Comparison of ENCODE assay signal across 1 cellular context in the genomic region with DNA sequence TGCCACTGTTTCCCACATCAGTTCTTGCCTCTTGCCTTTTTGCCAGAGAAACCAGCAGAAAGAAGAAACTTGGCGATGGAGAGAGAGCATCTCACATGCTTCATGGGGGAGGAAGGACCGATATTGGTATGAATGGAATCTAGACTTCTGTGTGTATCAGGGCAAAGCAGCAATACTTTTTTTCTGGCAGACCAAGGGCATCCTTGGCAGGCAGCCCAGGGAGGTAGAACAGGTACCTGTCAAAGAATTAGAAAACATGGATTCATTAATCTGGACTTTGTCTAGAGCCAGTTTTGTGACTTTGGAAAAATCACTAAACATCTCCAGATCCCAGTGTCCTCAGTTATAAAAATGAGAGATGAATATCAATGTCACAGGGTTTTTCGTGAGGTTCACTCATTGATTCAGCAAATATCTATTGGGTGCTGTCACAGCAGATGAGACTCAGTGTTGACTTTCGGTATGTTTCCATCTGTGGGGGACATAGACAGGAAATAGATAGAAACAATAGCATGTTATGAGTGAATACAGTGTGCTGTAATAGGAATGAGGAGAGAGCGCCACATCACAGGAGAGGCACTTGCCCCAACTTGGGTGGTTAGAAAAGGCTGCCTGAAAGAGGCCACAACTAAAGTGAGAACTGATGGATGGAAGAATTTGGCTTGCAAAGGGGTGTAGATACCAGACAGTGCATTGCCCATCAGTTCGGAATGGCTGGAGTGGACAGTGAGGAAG.
TF ChIP-seq lines count a peak whose summit lies in the region.

No MANE protein-coding gene starts in this region.

TF ChIP-seq in IMR-90, 13 proteins besides CTCF, POLR2A, EP300 and RAD21:
- TF ChIP-seq BHLHE40 (IDR thresholded peaks at IDR 0.05; ENCODE audit: low read depth, low read length) = no peak
- TF ChIP-seq FOS (IDR thresholded peaks at IDR 0.05; ENCODE audit: low read depth, low read length) = no peak
- TF ChIP-seq, protein P1, sequence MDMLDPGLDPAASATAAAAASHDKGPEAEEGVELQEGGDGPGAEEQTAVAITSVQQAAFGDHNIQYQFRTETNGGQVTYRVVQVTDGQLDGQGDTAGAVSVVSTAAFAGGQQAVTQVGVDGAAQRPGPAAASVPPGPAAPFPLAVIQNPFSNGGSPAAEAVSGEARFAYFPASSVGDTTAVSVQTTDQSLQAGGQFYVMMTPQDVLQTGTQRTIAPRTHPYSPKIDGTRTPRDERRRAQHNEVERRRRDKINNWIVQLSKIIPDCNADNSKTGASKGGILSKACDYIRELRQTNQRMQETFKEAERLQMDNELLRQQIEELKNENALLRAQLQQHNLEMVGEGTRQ (IDR thresholded peaks at IDR 0.05; ENCODE audit: low read depth, low read length) = no peak
- no peak for TF ChIP-seq SMC3 (IDR thresholded peaks at IDR 0.05; ENCODE audit: low read depth, low read length)
